8 cellular contexts compared by ENCODE assay signal in the genomic region with DNA sequence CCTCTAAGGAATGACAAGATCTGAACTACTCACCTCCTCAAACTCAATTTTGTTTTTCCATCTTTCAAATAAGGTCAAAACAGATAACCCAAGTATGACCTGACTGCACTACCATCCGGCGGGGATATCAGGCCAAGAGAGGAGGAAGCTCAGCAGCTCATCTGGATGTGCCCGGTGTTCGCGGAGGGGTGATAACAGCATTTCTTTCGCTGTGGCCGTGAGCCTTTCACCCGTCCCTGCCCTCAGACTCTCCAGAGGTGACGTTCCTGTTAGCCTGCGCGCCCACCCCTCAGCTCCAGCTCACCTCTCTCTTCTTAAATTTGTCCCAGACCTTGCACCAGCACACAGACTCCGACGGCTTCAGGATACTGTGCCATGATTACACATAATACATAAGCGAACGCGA. TPM values are rescaled to one million over a fixed set of nuclear protein-coding genes. Genes with fewer than 3 reads are reported as not detected.
DNase-seq lines count a peak whose midpoint lies in the region; ATAC-seq and TF ChIP-seq lines count a peak whose summit lies in the region.

No MANE protein-coding gene starts in this region.

- H3K9me3 ChIP-seq in KOPT-K1 (ENCODE audit: insufficient read depth, low read length, poor library complexity, severe bottlenecking) = peaks cover 6% of the 10 kb centered on the region
- no peaks in the 10 kb centered on the region for H3K9me3 ChIP-seq in osteoblast (ENCODE audit: low read depth, low read length)

- H3K36me3 Mint-ChIP-seq in activated CD4-positive, alpha-beta memory T cell treated with anti-CD3 and anti-CD28 coated beads, Interleukin-2, amount 10 ng/mL, durations not matched to agents 7 days and 5 days (ENCODE audit: low read depth) = peaks cover 27% of the 10 kb centered on the region

- peak; percentile 25 for ATAC-seq in GM21737 (IDR thresholded peaks at IDR 0.05; ENCODE audit: unreplicated experiment)

- H3K27ac ChIP-seq in KOPT-K1 (ENCODE audit: low read depth, low read length, poor library complexity, severe bottlenecking) (peak overlapping the region; percentile 80), osteoblast (ENCODE audit: low read depth, low read length) (peak overlapping the region; percentile 93)

- H3K36me3 ChIP-seq in KOPT-K1 (ENCODE audit: insufficient read depth, low read length) = peaks cover 11% of the 10 kb centered on the region; the same call in 1 of the 2 replicates
- no peaks in the 10 kb centered on the region for H3K36me3 ChIP-seq in osteoblast (ENCODE audit: insufficient read depth, low read length)

- H3K9me3 Mint-ChIP-seq in activated CD4-positive, alpha-beta memory T cell treated with anti-CD3 and anti-CD28 coated beads, Interleukin-2, amount 10 ng/mL, durations not matched to agents 7 days and 5 days = peaks cover 9% of the 10 kb centered on the region

- TF ChIP-seq CTCF in GM10248 (IDR thresholded peaks at IDR 0.05; ENCODE audit: control extremely low read depth, extremely low read depth, low read depth, missing control alignments) (no peak), fibroblast of mammary gland (conservative IDR thresholded peaks at IDR 0.05; ENCODE audit: control insufficient read depth, insufficient read depth, low read depth, low read length) (no peak), osteoblast (IDR thresholded peaks at IDR 0.05; ENCODE audit: extremely low read depth, low read depth, low read length) (no peak)

- H3K4me1 Mint-ChIP-seq in activated CD4-positive, alpha-beta memory T cell treated with anti-CD3 and anti-CD28 coated beads, Interleukin-2, amount 10 ng/mL, durations not matched to agents 7 days and 5 days = peaks cover 34% of the 10 kb centered on the region

- no peaks in the 10 kb centered on the region for H4K20me1 ChIP-seq in osteoblast (ENCODE audit: insufficient read depth, low read length)

- peak; percentile 20 for DNase-seq in GM10248 (ENCODE audit: extremely low spot score)
- peak; percentile 44 for DNase-seq in activated CD4-positive, alpha-beta memory T cell treated with anti-CD3 and anti-CD28 coated beads, Interleukin-2, amount 10 ng/mL, durations not matched to agents 7 days and 5 days
- peak; percentile 13 for DNase-seq in fibroblast of mammary gland (ENCODE audit: low read depth)
- DNase-seq in osteoblast (ENCODE audit: insufficient read length, low spot score, missing footprints) = peak; percentile 69
- DNase-seq in SKM-1 (lab: John Stamatoyannopoulos, UW; ENCODE audit: unreplicated experiment) = no peak
- DNase-seq in NCI-H128 (lab: John Stamatoyannopoulos, UW; ENCODE audit: unreplicated experiment) = no peak

- peak overlapping the region; percentile 91 for H3K4me2 ChIP-seq in osteoblast (ENCODE audit: insufficient read depth, low read length)

- CTCF ChIA-PET in GM10248 (lab: Yijun Ruan, JAX) = interaction anchor here (1.0 kb wide), 1 partner anchor 10 kb away, joined by 3 read pairs; no protein-coding TSS in a partner anchor
- CTCF ChIA-PET in activated CD4-positive, alpha-beta memory T cell treated with anti-CD3 and anti-CD28 coated beads, Interleukin-2, amount 10 ng/mL, durations not matched to agents 7 days and 5 days (lab: Charles Lee) = interaction anchor here (0.9 to 1.1 kb wide), 2 partner anchors 120 kb away, joined by 3 read pairs; no protein-coding TSS in a partner anchor

- H3K27me3 ChIP-seq in osteoblast (ENCODE audit: insufficient read depth, low read length) = no peaks in the 10 kb centered on the region

- POLR2A ChIA-PET in GM10248 (lab: Yijun Ruan, JAX) = no interaction called here
- POLR2A ChIA-PET in activated CD4-positive, alpha-beta memory T cell treated with anti-CD3 and anti-CD28 coated beads, Interleukin-2, amount 10 ng/mL, durations not matched to agents 7 days and 5 days (lab: Charles Lee) = interaction anchor here (1.0 to 1.1 kb wide), 3 partner anchors 119 to 238 kb away, joined by 3 to 13 read pairs (median 4); partner anchors contain the start of gene ZNF33A

- H2AFZ ChIP-seq in osteoblast (ENCODE audit: low read length) = peak overlapping the region; percentile 96

- H3K4me1 ChIP-seq in osteoblast (ENCODE audit: insufficient read depth, low read length) = peaks cover 24% of the 10 kb centered on the region

- peak overlapping the region; percentile 85 for H3K27ac Mint-ChIP-seq in activated CD4-positive, alpha-beta memory T cell treated with anti-CD3 and anti-CD28 coated beads, Interleukin-2, amount 10 ng/mL, durations not matched to agents 7 days and 5 days

- H3K79me2 ChIP-seq in osteoblast (ENCODE audit: insufficient read depth, low read length) = peaks cover 23% of the 10 kb centered on the region

- no peaks in the 10 kb centered on the region for H3K27me3 Mint-ChIP-seq in activated CD4-positive, alpha-beta memory T cell treated with anti-CD3 and anti-CD28 coated beads, Interleukin-2, amount 10 ng/mL, durations not matched to agents 7 days and 5 days

- H3K4me3 Mint-ChIP-seq in activated CD4-positive, alpha-beta memory T cell treated with anti-CD3 and anti-CD28 coated beads, Interleukin-2, amount 10 ng/mL, durations not matched to agents 7 days and 5 days = peak overlapping the region; percentile 78

- H3K4me3 ChIP-seq in fibroblast of mammary gland (ENCODE audit: control insufficient read depth, low read depth, low read length) (peak overlapping the region; percentile 80), osteoblast (ENCODE audit: insufficient read depth, low read length) (peak overlapping the region; percentile 82)

RNA-seq across cellular contexts. Expression of gene ZNF248, which starts 0.5 kb away (rescaled TPM):
- total RNA-seq in activated CD4-positive, alpha-beta memory T cell treated with anti-CD3 and anti-CD28 coated beads, Interleukin-2, amount 10 ng/mL, durations not matched to agents 7 days and 5 days = 1 to 10 TPM; 8.1 to 9.1 TPM
- total RNA-seq in osteoblast = 7.6 and 9.1 TPM in 2 replicates

Comparison
In these comparisons a context has a peak if more than half of its experiments do, and no peak if none do; other contexts are left out.
1. DNase-seq: peak in GM10248 (single experiment), activated CD4-positive, alpha-beta memory T cell treated with anti-CD3 and anti-CD28 coated beads, Interleukin-2, amount 10 ng/mL, durations not matched to agents 7 days and 5 days (single experiment), fibroblast of mammary gland (single experiment) and osteoblast (single experiment); none in SKM-1 (single experiment) and NCI-H128 (single experiment).